ENCODE assay signal across 1 cellular context in the genomic region with DNA sequence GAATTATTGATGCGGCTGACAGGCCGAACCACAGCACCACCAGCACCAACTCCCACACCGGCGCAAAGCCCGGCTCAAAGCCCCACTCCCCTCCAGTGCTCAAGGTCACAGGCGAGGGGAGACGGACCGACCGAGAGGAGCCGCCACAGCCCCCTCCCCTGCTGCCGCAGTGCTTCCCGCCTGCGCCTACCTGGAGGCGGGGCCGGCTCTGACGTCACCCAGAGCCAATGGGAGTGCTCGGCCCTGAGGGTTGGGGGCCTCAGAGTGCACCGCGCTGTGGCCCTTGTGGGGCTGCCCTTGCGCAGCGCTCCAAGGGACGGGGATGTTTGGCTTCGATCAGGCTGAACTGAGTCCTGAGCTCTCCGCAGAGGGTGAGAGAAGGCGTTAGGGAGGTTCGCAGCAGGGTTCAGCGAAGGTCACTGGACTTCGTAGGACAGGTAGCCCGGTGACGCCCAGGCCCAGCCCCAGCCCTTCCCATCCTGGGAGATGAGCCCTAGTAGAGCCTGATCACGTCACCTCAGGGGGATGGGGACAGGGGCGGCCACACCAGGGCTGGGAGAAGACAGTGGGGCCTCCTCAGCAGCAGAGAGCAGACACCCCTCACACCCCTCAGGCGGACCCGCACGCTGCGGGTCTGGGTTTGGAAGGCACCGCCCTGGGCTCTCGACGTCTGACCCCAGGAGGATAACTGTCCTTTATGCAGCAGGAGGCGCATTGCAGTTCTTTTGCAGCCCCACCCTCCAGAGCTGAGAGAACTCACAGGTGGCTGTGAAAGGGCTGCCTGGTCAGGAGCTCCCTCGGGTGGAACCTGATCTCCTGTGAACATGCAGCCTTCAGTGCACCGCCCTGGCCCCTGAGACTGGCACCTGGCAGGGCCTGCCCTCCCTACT.
TF ChIP-seq lines count a peak whose summit lies in the region.

No MANE protein-coding gene starts in this region.

TF ChIP-seq in GM12878, 131 proteins besides CTCF, POLR2A, EP300 and RAD21 (continued from another document):
- TF ChIP-seq CHD1 (IDR thresholded peaks at IDR 0.05; ENCODE audit: low read depth, low read length) (no peak), MAX (IDR thresholded peaks at IDR 0.05; ENCODE audit: low read depth, low read length) (no peak), TCF7 (IDR thresholded peaks at IDR 0.05; ENCODE audit: borderline replicate concordance) (no peak), ATF7 (IDR thresholded peaks at IDR 0.05; ENCODE audit: low read depth) (peak; percentile 50; the same call in 1 of the 2 replicates), NBN (IDR thresholded peaks at IDR 0.05) (no peak), RAD51 (IDR thresholded peaks at IDR 0.05) (no peak), ETV6 (conservative IDR thresholded peaks at IDR 0.05 in 1 of 2, IDR thresholded peaks at IDR 0.05 in 1 of 2; ENCODE audit: borderline replicate concordance in 1 of 2, low read depth in 1 of 2) (no peak), GABPA (IDR thresholded peaks at IDR 0.05; ENCODE audit: low read depth) (no peak), DPF2 (IDR thresholded peaks at IDR 0.05) (no peak), GATAD2B (conservative IDR thresholded peaks at IDR 0.05; ENCODE audit: low read depth) (no peak), CREB1 (IDR thresholded peaks at IDR 0.05; ENCODE audit: low read depth) (peak; percentile 32; the same call in 1 of the 2 replicates)
